ENCODE assay signal across 16 cellular contexts in genomic region chr16:15721018-15721417, GRCh38.
A peak's percentile ranks its signal among the peaks of the same experiment; 100 is the strongest.
DNase-seq lines count a peak whose midpoint lies in the region; ATAC-seq and TF ChIP-seq lines count a peak whose summit lies in the region.
"Had no signal": no experiment of that assay in that cellular context is flagged by ENCODE, and none has a peak within 500 bp of the region (broad histone marks: within the 10 kb centered on the region; RNA-seq: fewer than 3 reads in every experiment).

No MANE protein-coding gene starts in this region.

- H3K9ac ChIP-seq in neuronal stem cell (ENCODE audit: low read depth, low read length, poor library complexity): no peak overlapping the region

- no peak overlapping the region for H3K4me3 Mint-ChIP-seq in activated CD4-positive, alpha-beta T cell treated with anti-CD3 and anti-CD28 coated beads, Interleukin-2, amount 10 ng/mL, durations not matched to agents 7 days and 5 days
- no peak overlapping the region for H3K4me3 Mint-ChIP-seq in central memory CD8-positive, alpha-beta T cell
- H3K4me3 Mint-ChIP-seq: CD4-positive, alpha-beta T cell; GM23338 had no signal

- no peaks in the 10 kb centered on the region for H3K27me3 ChIP-seq in neuronal stem cell (ENCODE audit: control insufficient read depth in 3 of 3, insufficient read depth in 3 of 3, low read depth in 1 of 3, low read length in 3 of 3)
- no peaks in the 10 kb centered on the region for H3K27me3 ChIP-seq in testis
- H3K27me3 ChIP-seq in prostate gland (replicated peaks; ENCODE audit: insufficient read depth): no peaks in the 10 kb centered on the region

- no peak overlapping the region for H2BK12ac ChIP-seq in neuronal stem cell (ENCODE audit: low read length)

- no peaks in the 10 kb centered on the region for H3K27me3 Mint-ChIP-seq in activated CD4-positive, alpha-beta T cell treated with anti-CD3 and anti-CD28 coated beads, Interleukin-2, amount 10 ng/mL, durations not matched to agents 7 days and 5 days
- no peaks in the 10 kb centered on the region for H3K27me3 Mint-ChIP-seq in central memory CD8-positive, alpha-beta T cell
- H3K27me3 Mint-ChIP-seq: CD4-positive, alpha-beta T cell had no signal

- H4K91ac ChIP-seq in neuronal stem cell (ENCODE audit: low read depth, low read length, poor library complexity): no peak overlapping the region

- DNase-seq in activated CD4-positive, alpha-beta T cell treated with anti-CD3 and anti-CD28 coated beads, Interleukin-2, amount 10 ng/mL, durations not matched to agents 7 days and 5 days: no peak
- no peak for DNase-seq in activated CD4-positive, alpha-beta T cell treated with anti-CD3 and anti-CD28 coated beads, Interleukin-2, amount 50 U/mL, for 48 hours
- DNase-seq in central memory CD8-positive, alpha-beta T cell (ENCODE audit: low spot score in 2 of 2): no peak
- DNase-seq in neuronal stem cell (ENCODE audit: low spot score): no peak
- no peak for DNase-seq in testis
- no peak for DNase-seq in prostate gland (ENCODE audit: low spot score)
- DNase-seq in NCI-H2196 treated with DMSO at 0.1 percent for 48 hours (lab: John Stamatoyannopoulos, UW; ENCODE audit: unreplicated experiment): no peak
- DNase-seq: AML-193; Caco-2; CD4-positive, alpha-beta T cell; H7 had no signal

- no peaks in the 10 kb centered on the region for H3K9me3 Mint-ChIP-seq in activated CD4-positive, alpha-beta T cell treated with anti-CD3 and anti-CD28 coated beads, Interleukin-2, amount 10 ng/mL, durations not matched to agents 7 days and 5 days
- no peaks in the 10 kb centered on the region for H3K9me3 Mint-ChIP-seq in central memory CD8-positive, alpha-beta T cell
- H3K9me3 Mint-ChIP-seq: CD4-positive, alpha-beta T cell; GM23338 had no signal

- peak overlapping the region; percentile 11 for H2BK5ac ChIP-seq in neuronal stem cell (ENCODE audit: low read length)

- no peaks in the 10 kb centered on the region for H3K4me1 ChIP-seq in neuronal stem cell (ENCODE audit: control insufficient read depth in 2 of 2, insufficient read depth in 1 of 2, low read depth in 1 of 2, low read length in 2 of 2)
- H3K4me1 ChIP-seq in testis: peaks cover 9% of the 10 kb centered on the region
- no peaks in the 10 kb centered on the region for H3K4me1 ChIP-seq in prostate gland (replicated peaks)
- H3K4me1 ChIP-seq: A549, Caco-2 had no signal

- H2BK15ac ChIP-seq in neuronal stem cell (ENCODE audit: low read length): no peak overlapping the region

- no peak overlapping the region for H2AFZ ChIP-seq in neuronal stem cell (ENCODE audit: low read length)
- H2AFZ ChIP-seq: GM23338 had no signal

- no peak overlapping the region for H3K4ac ChIP-seq in neuronal stem cell (ENCODE audit: low read length)

- no peak overlapping the region for H4K8ac ChIP-seq in neuronal stem cell (ENCODE audit: low read depth, low read length)

- H3K18ac ChIP-seq in neuronal stem cell (ENCODE audit: low read length): no peak overlapping the region

- POLR2A ChIA-PET in activated CD4-positive, alpha-beta T cell treated with anti-CD3 and anti-CD28 coated beads, Interleukin-2, amount 10 ng/mL, durations not matched to agents 7 days and 5 days (lab: Charles Lee): no interaction called here

- WGBS in neuronal stem cell (ENCODE audit: extremely low coverage in 2 of 2, insufficient read length in 2 of 2, insufficient replicate concordance in 1 of 2), 2 donors: no CpG with 5 or more reads among the region's 14 CpGs
- WGBS in testis, 2 donors: 93 to 97% methylated on average over 14 of the region's 14 CpGs
- WGBS in prostate gland: 94% methylated on average over 14 of the region's 14 CpGs

- H3K79me1 ChIP-seq in neuronal stem cell (ENCODE audit: low read depth, low read length): no peaks in the 10 kb centered on the region

- no peaks in the 10 kb centered on the region for H3K4me1 Mint-ChIP-seq in activated CD4-positive, alpha-beta T cell treated with anti-CD3 and anti-CD28 coated beads, Interleukin-2, amount 10 ng/mL, durations not matched to agents 7 days and 5 days
- H3K4me1 Mint-ChIP-seq in central memory CD8-positive, alpha-beta T cell: peaks cover 8% of the 10 kb centered on the region
- H3K4me1 Mint-ChIP-seq: GM23338 had no signal

- H3K27ac Mint-ChIP-seq in activated CD4-positive, alpha-beta T cell treated with anti-CD3 and anti-CD28 coated beads, Interleukin-2, amount 10 ng/mL, durations not matched to agents 7 days and 5 days: peak overlapping the region; percentile 25
- H3K27ac Mint-ChIP-seq in central memory CD8-positive, alpha-beta T cell (ENCODE audit: low read depth): peak overlapping the region; percentile 47
- H3K27ac Mint-ChIP-seq: CD4-positive, alpha-beta T cell; GM23338 had no signal

- intact Hi-C loops in testis (cut with DNase I; ENCODE audit: low total_unique reads) (no loop called here), prostate gland (cut with DNase I) (no loop called here)

- H2BK120ac ChIP-seq in neuronal stem cell (ENCODE audit: low read depth, low read length): no peak overlapping the region

- ATAC-seq in central memory CD8-positive, alpha-beta T cell (replicated peaks; ENCODE audit: extremely low read depth, poor library complexity, severe bottlenecking): no peak
- no peak for ATAC-seq in HG03280 (IDR thresholded peaks at IDR 0.05; ENCODE audit: unreplicated experiment)
- ATAC-seq: A549, GM23338 had no signal

- TF ChIP-seq POLR2A in testis (IDR thresholded peaks at IDR 0.05): no peak
- no peak for TF ChIP-seq POLR2A in prostate gland (IDR thresholded peaks at IDR 0.05)

- no peak for TF ChIP-seq CTCF in testis (IDR thresholded peaks at IDR 0.05)
- TF ChIP-seq CTCF in prostate gland (IDR thresholded peaks at IDR 0.05): no peak

- no peak overlapping the region for H2AK5ac ChIP-seq in neuronal stem cell (ENCODE audit: low read depth, low read length)

- H3K23ac ChIP-seq in neuronal stem cell (ENCODE audit: low read depth, low read length, poor library complexity): no peak overlapping the region

- H3K36me3 ChIP-seq in neuronal stem cell (replicated peaks in 1 of 2; ENCODE audit: control insufficient read depth in 2 of 2, insufficient read depth in 2 of 2, low read length in 2 of 2) (peaks cover 7 to 21% of the 10 kb centered on the region in 2 donors), testis (ENCODE audit: low read depth, missing control alignments) (no peaks in the 10 kb centered on the region), prostate gland (peaks cover 13 to 17% of the 10 kb centered on the region in 2 donors)

- H3K36me3 Mint-ChIP-seq in activated CD4-positive, alpha-beta T cell treated with anti-CD3 and anti-CD28 coated beads, Interleukin-2, amount 10 ng/mL, durations not matched to agents 7 days and 5 days (ENCODE audit: low read depth): peaks cover 36% of the 10 kb centered on the region
- peaks cover 29% of the 10 kb centered on the region for H3K36me3 Mint-ChIP-seq in central memory CD8-positive, alpha-beta T cell (ENCODE audit: insufficient read depth)

- no peak overlapping the region for H3K4me3 ChIP-seq in neuronal stem cell (ENCODE audit: low read length in 2 of 2)
- no peak overlapping the region for H3K4me3 ChIP-seq in testis
- no peak overlapping the region for H3K4me3 ChIP-seq in prostate gland
- H3K4me3 ChIP-seq: A549, GM23338 had no signal

- no peak overlapping the region for H3K4me2 ChIP-seq in neuronal stem cell (ENCODE audit: insufficient read depth, low read length, poor library complexity, severe bottlenecking)
- H3K4me2 ChIP-seq: A549, GM23338 had no signal

- H3K14ac ChIP-seq in neuronal stem cell (ENCODE audit: low read length): no peak overlapping the region

- CTCF ChIA-PET in activated CD4-positive, alpha-beta T cell treated with anti-CD3 and anti-CD28 coated beads, Interleukin-2, amount 10 ng/mL, durations not matched to agents 7 days and 5 days (lab: Charles Lee): interaction anchor here (0.6 kb wide), 1 partner anchor 132 kb away, joined by 4 read pairs; no protein-coding TSS in a partner anchor

- H3K27ac ChIP-seq in neuronal stem cell (replicated peaks; ENCODE audit: low read length): no peak overlapping the region
- H3K27ac ChIP-seq in testis: peak overlapping the region; percentile 57 to 76
- no peak overlapping the region for H3K27ac ChIP-seq in prostate gland
- H3K27ac ChIP-seq: 22Rv1, A549, C4-2B had no signal

- no peaks in the 10 kb centered on the region for H3K9me3 ChIP-seq in neuronal stem cell (replicated peaks in 1 of 2; ENCODE audit: control insufficient read depth in 2 of 2, insufficient read depth in 1 of 2, low read depth in 1 of 2, low read length in 2 of 2)
- no peaks in the 10 kb centered on the region for H3K9me3 ChIP-seq in testis
- no peaks in the 10 kb centered on the region for H3K9me3 ChIP-seq in prostate gland
- H3K9me3 ChIP-seq: A549, Caco-2 had no signal

Comparison
In these comparisons a context has a peak if more than half of its experiments do, and no peak if none do; other contexts are left out.
1. H3K27ac ChIP-seq: peak in testis (2 of 2); none in neuronal stem cell (single experiment) and prostate gland (0 of 2).